In the genomic region with DNA sequence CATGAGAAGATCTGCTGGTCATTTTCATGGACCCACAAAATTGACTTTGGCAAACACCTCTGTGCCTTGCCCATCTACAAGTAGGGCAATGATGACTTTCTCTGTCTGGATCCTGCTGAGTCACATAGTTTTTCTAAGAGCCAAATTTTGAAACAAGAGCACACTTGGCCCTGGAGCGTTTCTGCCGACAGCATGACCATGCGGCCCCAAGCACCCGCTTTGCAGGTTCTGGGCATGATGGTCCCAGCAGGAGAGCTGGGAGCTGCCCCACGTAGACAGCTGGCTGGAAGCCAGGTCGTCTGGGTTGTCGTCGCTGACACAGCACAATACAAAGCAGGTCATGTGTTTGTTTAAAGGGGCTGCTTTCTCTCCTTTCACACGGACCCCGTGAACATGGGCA, we compare ENCODE assay signal across 12 cellular contexts.
DNase-seq lines count a peak whose midpoint lies in the region; ATAC-seq and TF ChIP-seq lines count a peak whose summit lies in the region.
"Had no signal": no experiment of that assay in that cellular context is flagged by ENCODE, and none has a peak within 500 bp of the region (broad histone marks: within the 10 kb centered on the region; RNA-seq: fewer than 3 reads in every experiment).

No MANE protein-coding gene starts in this region.

- no peak overlapping the region for H3K4me2 ChIP-seq in PC-3 (ENCODE audit: low read length)

- intact Hi-C loops in PC-3 (cut with micrococcal nuclease), result no loop called here
- intact Hi-C loops in aorta (cut with DNase I), result loop anchor here (5.0 kb wide), 2 partner anchors 39 to 156 kb away; no protein-coding TSS in a partner anchor

- no peak overlapping the region for H2AFZ ChIP-seq in PC-3 (ENCODE audit: low read length)

- peak; percentile 14 to 42 for DNase-seq in cardiac muscle cell (ENCODE audit: low read depth in 1 of 2, low spot score in 1 of 2)
- no peak for DNase-seq in right atrium auricular region (ENCODE audit: low spot score)
- peak; percentile 38 for DNase-seq in PC-3
- peak; percentile 7 for DNase-seq in fibroblast of villous mesenchyme (ENCODE audit: low read depth)
- peak in 1 of 2 donors; percentile 60 for DNase-seq in aorta
- no peak for DNase-seq in DMS153 (lab: John Stamatoyannopoulos, UW)
- DNase-seq in GF-D8 (lab: John Stamatoyannopoulos, UW), result no peak
- DNase-seq: AML-193; glutamatergic neuron; stimulated activated CD4-positive, alpha-beta T cell treated with anti-CD3 and anti-CD28 coated beads, Interleukin-15, amount 100 ng/mL, for 24 hours had no signal

- no peaks in the 10 kb centered on the region for H3K9me2 ChIP-seq in PC-3 (replicated peaks; ENCODE audit: low read length)

- TF ChIP-seq CTCF in cardiac muscle cell (IDR thresholded peaks at IDR 0.05; ENCODE audit: low read depth, low read length) (no peak), right atrium auricular region (IDR thresholded peaks at IDR 0.05) (no peak), PC-3 (conservative IDR thresholded peaks at IDR 0.05; ENCODE audit: low read depth, low read length) (no peak), fibroblast of villous mesenchyme (IDR thresholded peaks at IDR 0.05; ENCODE audit: insufficient read depth, low read depth, low read length) (no peak)

- CTCF ChIA-PET in PC-3 (lab: Charles Lee), result no interaction called here

- 10 to 15% methylated on average over 10 of the region's 10 CpGs for WGBS in aorta, 2 donors

- no peaks in the 10 kb centered on the region for H3K9me3 ChIP-seq in cardiac muscle cell (ENCODE audit: low read depth)
- no peaks in the 10 kb centered on the region for H3K9me3 ChIP-seq in right atrium auricular region
- H3K9me3 ChIP-seq in PC-3 (ENCODE audit: low read length), result no peaks in the 10 kb centered on the region
- H3K9me3 ChIP-seq in aorta (ENCODE audit: control insufficient read depth, low read length), result no peaks in the 10 kb centered on the region

- H3K4me3 ChIP-seq in cardiac muscle cell, result no peak overlapping the region
- H3K4me3 ChIP-seq in right atrium auricular region, result no peak overlapping the region
- H3K4me3 ChIP-seq in PC-3 (ENCODE audit: low read length), result no peak overlapping the region
- no peak overlapping the region for H3K4me3 ChIP-seq in fibroblast of villous mesenchyme (ENCODE audit: low read depth, low read length)
- H3K4me3 ChIP-seq in aorta (ENCODE audit: low read length in 2 of 2), result no peak overlapping the region
- H3K4me3 ChIP-seq: SK-N-MC had no signal

- H3K79me2 ChIP-seq in PC-3 (ENCODE audit: low read length), result no peaks in the 10 kb centered on the region

- no peak overlapping the region for H3K27ac ChIP-seq in cardiac muscle cell
- no peak overlapping the region for H3K27ac ChIP-seq in right atrium auricular region
- no peak overlapping the region for H3K27ac ChIP-seq in PC-3 (ENCODE audit: low read length)
- no peak overlapping the region for H3K27ac ChIP-seq in aorta (ENCODE audit: low read depth in 1 of 2, low read length in 2 of 2)
- H3K27ac ChIP-seq: SK-N-MC had no signal

- no peak for TF ChIP-seq POLR2A in GM18505 (IDR thresholded peaks at IDR 0.05; ENCODE audit: borderline replicate concordance, extremely low read depth, insufficient read depth, insufficient read length)

- no peaks in the 10 kb centered on the region for H3K27me3 ChIP-seq in cardiac muscle cell
- H3K27me3 ChIP-seq in right atrium auricular region, result no peaks in the 10 kb centered on the region
- no peaks in the 10 kb centered on the region for H3K27me3 ChIP-seq in PC-3 (ENCODE audit: low read length)
- no peaks in the 10 kb centered on the region for H3K27me3 ChIP-seq in aorta (ENCODE audit: control insufficient read depth in 1 of 2, insufficient read depth in 2 of 2, low read length in 1 of 2)

- H3K9ac ChIP-seq in PC-3 (ENCODE audit: low read length), result no peak overlapping the region

- H3F3A ChIP-seq in PC-3 (ENCODE audit: low read length, unreplicated experiment), result no peaks in the 10 kb centered on the region

- no TSS peak for BruUV-seq in PC-3 (replicated peaks; lab: Mats Ljungman, UMichigan)

- POLR2A ChIA-PET in PC-3 (lab: Charles Lee; ENCODE audit: unreplicated experiment), result no interaction called here

- H3K36me3 ChIP-seq in cardiac muscle cell (no peaks in the 10 kb centered on the region), right atrium auricular region (no peaks in the 10 kb centered on the region), PC-3 (ENCODE audit: low read depth, low read length) (no peaks in the 10 kb centered on the region), aorta (ENCODE audit: control insufficient read depth in 1 of 2, insufficient read depth in 2 of 2, low read length in 1 of 2) (no peaks in the 10 kb centered on the region)

- ATAC-seq in PC-3 (no peak), aorta (ENCODE audit: low FRiP score) (peak; percentile 60), GM18505 (IDR thresholded peaks at IDR 0.05; ENCODE audit: unreplicated experiment) (no peak)

- H3K4me1 ChIP-seq in cardiac muscle cell (ENCODE audit: low read depth) (no peaks in the 10 kb centered on the region), right atrium auricular region (no peaks in the 10 kb centered on the region), PC-3 (ENCODE audit: insufficient read depth, low read length) (peaks cover 21% of the 10 kb centered on the region), aorta (ENCODE audit: control insufficient read depth in 1 of 2, insufficient read depth in 2 of 2, low read length in 2 of 2) (peaks cover 3 to 8% of the 10 kb centered on the region in 2 donors)

- no peaks in the 10 kb centered on the region for H4K20me1 ChIP-seq in PC-3 (ENCODE audit: low read length)

Comparison
In these comparisons a context has a peak if more than half of its experiments do, and no peak if none do; other contexts are left out.
1. DNase-seq: peak in cardiac muscle cell (2 of 2), PC-3 (single experiment) and fibroblast of villous mesenchyme (single experiment); none in right atrium auricular region (single experiment), DMS153 (single experiment) and GF-D8 (single experiment).